Comparison of ENCODE assay signal across 10 cellular contexts in genomic region chr22:20885017-20885556, GRCh38. TPM values are rescaled to one million over a fixed set of nuclear protein-coding genes. Genes with fewer than 3 reads are reported as not detected.
DNase-seq lines count a peak whose midpoint lies in the region; ATAC-seq and TF ChIP-seq lines count a peak whose summit lies in the region.
"Had no signal": no experiment of that assay in that cellular context is flagged by ENCODE, and none has a peak within 500 bp of the region (broad histone marks: within the 10 kb centered on the region; RNA-seq: fewer than 3 reads in every experiment).

No MANE protein-coding gene starts in this region.

- H3K9me3 Mint-ChIP-seq in nephron progenitor cell, result no peaks in the 10 kb centered on the region
- H3K9me3 Mint-ChIP-seq: WTC11 had no signal

- H3K9ac ChIP-seq in duodenal mucosa (ENCODE audit: low read depth in 1 of 2, low read length in 2 of 2), result peak overlapping the region; percentile 28 to 67

- peak overlapping the region; percentile 64 for H3K27ac Mint-ChIP-seq in nephron progenitor cell

- H3K9me3 ChIP-seq in Peyer's patch (no peaks in the 10 kb centered on the region), duodenal mucosa (ENCODE audit: control insufficient read depth in 1 of 2, low read length in 2 of 2) (no peaks in the 10 kb centered on the region)

- peak overlapping the region; percentile 71 for H3K27ac ChIP-seq in C4-2B
- H3K27ac ChIP-seq in Peyer's patch, result peak overlapping the region in 3 of 4 donors; percentile 36 to 88 (median 68)
- no peak overlapping the region for H3K27ac ChIP-seq in duodenal mucosa (ENCODE audit: low read depth, low read length)
- H3K27ac ChIP-seq in caudate nucleus (ENCODE audit: low read depth, low read length), result no peak overlapping the region

- no peak for TF ChIP-seq CTCF in C4-2B (conservative IDR thresholded peaks at IDR 0.05)
- TF ChIP-seq CTCF in Peyer's patch (IDR thresholded peaks at IDR 0.05), result no peak
- TF ChIP-seq CTCF in nephron progenitor cell (IDR thresholded peaks at IDR 0.05), result no peak

- H3K4me3 ChIP-seq in Peyer's patch (no peak overlapping the region), duodenal mucosa (ENCODE audit: low read depth in 1 of 2, low read length in 2 of 2) (peak overlapping the region in 1 of 2 donors; percentile 41)

- H3K36me3 Mint-ChIP-seq in nephron progenitor cell (ENCODE audit: low read depth), result peaks cover 44% of the 10 kb centered on the region

- peaks cover 0 to 18% (median 0%) of the 10 kb centered on the region in 4 donors for H3K4me1 ChIP-seq in Peyer's patch
- H3K4me1 ChIP-seq in duodenal mucosa (ENCODE audit: control insufficient read depth in 1 of 2, insufficient read depth in 2 of 2, low read length in 2 of 2), result peaks cover 11 to 23% of the 10 kb centered on the region in 2 donors

- no peak for ATAC-seq in GM18519 (IDR thresholded peaks at IDR 0.05; ENCODE audit: low FRiP score, unreplicated experiment)

- DNase-seq in Peyer's patch, result no peak
- DNase-seq in nephron progenitor cell, result no peak
- no peak for DNase-seq in NCI-H526 (lab: John Stamatoyannopoulos, UW)
- DNase-seq in NCI-H1105 (lab: John Stamatoyannopoulos, UW), result no peak
- DNase-seq in caudate nucleus (lab: John Stamatoyannopoulos, UW), result no peak
- DNase-seq: effector CD8-positive, alpha-beta T cell had no signal

- H3K27me3 Mint-ChIP-seq in nephron progenitor cell (ENCODE audit: low read depth, poor library complexity), result peaks cover 3% of the 10 kb centered on the region

- H3K27me3 ChIP-seq in Peyer's patch (no peaks in the 10 kb centered on the region), duodenal mucosa (ENCODE audit: control insufficient read depth in 1 of 2, insufficient read depth in 2 of 2, low read length in 2 of 2) (no peaks in the 10 kb centered on the region)

- H3K4me1 Mint-ChIP-seq in nephron progenitor cell, result peaks cover 16% of the 10 kb centered on the region

- no peak overlapping the region for H3K4me3 Mint-ChIP-seq in nephron progenitor cell
- H3K4me3 Mint-ChIP-seq: WTC11 had no signal

- H3K36me3 ChIP-seq in Peyer's patch, result peaks cover 0 to 71% (median 0%) of the 10 kb centered on the region in 3 donors
- H3K36me3 ChIP-seq in duodenal mucosa (ENCODE audit: control insufficient read depth in 1 of 2, insufficient read depth in 2 of 2, low read length in 2 of 2), result peaks cover 31 to 64% of the 10 kb centered on the region in 2 donors

- no peak for TF ChIP-seq POLR2A in Peyer's patch (IDR thresholded peaks at IDR 0.05)

RNA-seq across cellular contexts. Expression of gene SNAP29, which starts 26.3 kb away (rescaled TPM):
- total RNA-seq in Peyer's patch, result 10 to 100 TPM; 13.2 to 21.5 (median 18.3) TPM

RNA-seq across cellular contexts. Expression of gene PI4KA, which starts 26.5 kb away (rescaled TPM):
- total RNA-seq in Peyer's patch, result 100 to 1,000 TPM in 3 of 4 donors, 10 to 100 TPM in 1; 99.7 to 184 (median 161) TPM

RNA-seq across cellular contexts. Expression of gene CRKL, which starts 32.1 kb away (rescaled TPM):
- total RNA-seq in Peyer's patch, result 10 to 100 TPM; 39.6 to 58.8 (median 58.2) TPM

Comparison
In these comparisons a context has a peak if more than half of its experiments do, and no peak if none do; other contexts are left out.
1. H3K27ac ChIP-seq: peak in C4-2B (single experiment) and Peyer's patch (3 of 4); none in duodenal mucosa (single experiment) and caudate nucleus (single experiment).